13 cellular contexts compared by ENCODE assay signal in the genomic region with DNA sequence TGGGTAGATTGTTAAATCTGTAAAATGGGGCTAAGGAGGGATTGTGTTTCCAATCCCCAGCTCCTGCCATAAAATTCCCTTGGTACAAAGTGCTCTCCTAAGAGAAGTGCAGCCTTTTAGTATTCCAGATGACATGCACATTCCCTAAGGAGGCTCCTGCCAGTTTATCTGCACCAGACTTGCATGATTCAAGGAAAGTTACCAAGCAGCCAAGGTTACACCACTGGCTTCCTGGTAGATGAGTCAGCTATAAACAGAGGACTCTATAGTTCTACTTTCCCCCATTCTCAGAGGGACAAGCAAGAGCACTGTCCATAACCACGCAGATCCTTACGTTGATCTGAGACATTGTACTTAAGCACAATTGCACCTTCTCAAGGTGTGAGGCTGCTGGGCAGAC. TPM values are rescaled to one million over a fixed set of nuclear protein-coding genes. Genes with fewer than 3 reads are reported as not detected.
DNase-seq lines count a peak whose midpoint lies in the region; ATAC-seq and TF ChIP-seq lines count a peak whose summit lies in the region.
"Had no signal": no experiment of that assay in that cellular context is flagged by ENCODE, and none has a peak within 500 bp of the region (broad histone marks: within the 10 kb centered on the region; RNA-seq: fewer than 3 reads in every experiment).

No MANE protein-coding gene starts in this region.

- H3K9me3 Mint-ChIP-seq in glutamatergic neuron (ENCODE audit: unreplicated experiment): peaks cover 14% of the 10 kb centered on the region
- no peaks in the 10 kb centered on the region for H3K9me3 Mint-ChIP-seq in activated CD8-positive, alpha-beta T cell treated with anti-CD3 and anti-CD28 coated beads, Interleukin-2, amount 10 ng/mL, durations not matched to agents 7 days and 5 days (ENCODE audit: insufficient read depth)
- H3K9me3 Mint-ChIP-seq in activated T-helper 17 cell treated with anti-CD3 and anti-CD28 coated beads, Interleukin-2, amount 50 U/mL, for 72 hours: no peaks in the 10 kb centered on the region
- H3K9me3 Mint-ChIP-seq: nephron had no signal

- H3K36me3 ChIP-seq in mesodermal cell (ENCODE audit: control insufficient read depth, insufficient read depth, low read length) (no peaks in the 10 kb centered on the region), stomach (no peaks in the 10 kb centered on the region)
- H3K36me3 ChIP-seq: thyroid gland had no signal

- H3K27ac ChIP-seq in mesodermal cell (ENCODE audit: low read depth, low read length, severe bottlenecking): peak overlapping the region; percentile 30
- H3K27ac ChIP-seq in stomach: no peak overlapping the region
- H3K27ac ChIP-seq: body of pancreas, thyroid gland had no signal

- no peak for ATAC-seq in activated CD8-positive, alpha-beta T cell treated with anti-CD3 and anti-CD28 coated beads, Interleukin-2, amount 10 ng/mL, durations not matched to agents 7 days and 5 days
- no peak for ATAC-seq in activated T-helper 17 cell treated with anti-CD3 and anti-CD28 coated beads, Interleukin-2, amount 50 U/mL, for 72 hours (replicated peaks)
- ATAC-seq: body of pancreas had no signal

- H3K4me1 Mint-ChIP-seq in glutamatergic neuron (ENCODE audit: low read depth, unreplicated experiment): peaks cover 15% of the 10 kb centered on the region
- peaks cover 2% of the 10 kb centered on the region for H3K4me1 Mint-ChIP-seq in activated CD8-positive, alpha-beta T cell treated with anti-CD3 and anti-CD28 coated beads, Interleukin-2, amount 10 ng/mL, durations not matched to agents 7 days and 5 days (ENCODE audit: low read depth)
- H3K4me1 Mint-ChIP-seq in activated T-helper 17 cell treated with anti-CD3 and anti-CD28 coated beads, Interleukin-2, amount 50 U/mL, for 72 hours: no peaks in the 10 kb centered on the region
- H3K4me1 Mint-ChIP-seq: nephron had no signal

- WGBS in mesodermal cell (ENCODE audit: insufficient coverage in 2 of 2), 2 experiments: 83 to 90% methylated on average over 2 of the region's 2 CpGs
- 74 to 79% (median 76%) methylated on average over 2 of the region's 2 CpGs for WGBS in stomach, 5 donors

- peaks cover 33% of the 10 kb centered on the region for H3K4me1 ChIP-seq in mesodermal cell (ENCODE audit: control insufficient read depth, insufficient read depth, low read length, poor library complexity, severe bottlenecking)
- H3K4me1 ChIP-seq in stomach: peaks cover 10 to 19% (median 14%) of the 10 kb centered on the region in 4 donors

- intact Hi-C loops in stomach (cut with DNase I; ENCODE audit: low total_unique reads): no loop called here

- H3K27me3 Mint-ChIP-seq in glutamatergic neuron (ENCODE audit: unreplicated experiment): peaks cover 10% of the 10 kb centered on the region
- peaks cover 7% of the 10 kb centered on the region for H3K27me3 Mint-ChIP-seq in activated CD8-positive, alpha-beta T cell treated with anti-CD3 and anti-CD28 coated beads, Interleukin-2, amount 10 ng/mL, durations not matched to agents 7 days and 5 days (ENCODE audit: low read depth)
- H3K27me3 Mint-ChIP-seq in activated T-helper 17 cell treated with anti-CD3 and anti-CD28 coated beads, Interleukin-2, amount 50 U/mL, for 72 hours: peaks cover 17% of the 10 kb centered on the region

- no peak for TF ChIP-seq POLR2A in stomach (IDR thresholded peaks at IDR 0.05)

- DNase-seq in Caki2 (ENCODE audit: low read depth) (peak; percentile 61), OCI-M1 (lab: John Stamatoyannopoulos, UW) (peak; percentile 39), dedifferentiated amniotic fluid mesenchymal stem cell (ENCODE audit: extremely low spot score) (peak; percentile 52), glutamatergic neuron (no peak), stomach (no peak)
- DNase-seq in activated CD8-positive, alpha-beta T cell treated with anti-CD3 and anti-CD28 coated beads, Interleukin-2, amount 10 ng/mL, durations not matched to agents 7 days and 5 days: no peak
- DNase-seq: NCI-H1417; stimulated activated CD4-positive, alpha-beta T cell treated with anti-CD3 and anti-CD28 coated beads, Interleukin-2, amount 100 ng/mL, for 48 hours; thyroid gland had no signal

- CTCF ChIA-PET in activated CD8-positive, alpha-beta T cell treated with anti-CD3 and anti-CD28 coated beads, Interleukin-2, amount 10 ng/mL, durations not matched to agents 7 days and 5 days (lab: Charles Lee): no interaction called here

- H3K4me3 Mint-ChIP-seq in glutamatergic neuron (ENCODE audit: unreplicated experiment): no peak overlapping the region
- no peak overlapping the region for H3K4me3 Mint-ChIP-seq in activated CD8-positive, alpha-beta T cell treated with anti-CD3 and anti-CD28 coated beads, Interleukin-2, amount 10 ng/mL, durations not matched to agents 7 days and 5 days
- no peak overlapping the region for H3K4me3 Mint-ChIP-seq in activated T-helper 17 cell treated with anti-CD3 and anti-CD28 coated beads, Interleukin-2, amount 50 U/mL, for 72 hours
- H3K4me3 Mint-ChIP-seq: nephron had no signal

- H3K36me3 Mint-ChIP-seq in glutamatergic neuron (ENCODE audit: unreplicated experiment): no peaks in the 10 kb centered on the region
- no peaks in the 10 kb centered on the region for H3K36me3 Mint-ChIP-seq in activated CD8-positive, alpha-beta T cell treated with anti-CD3 and anti-CD28 coated beads, Interleukin-2, amount 10 ng/mL, durations not matched to agents 7 days and 5 days (ENCODE audit: low read depth)
- no peaks in the 10 kb centered on the region for H3K36me3 Mint-ChIP-seq in activated T-helper 17 cell treated with anti-CD3 and anti-CD28 coated beads, Interleukin-2, amount 50 U/mL, for 72 hours (ENCODE audit: low read depth)

- no peak overlapping the region for H3K27ac Mint-ChIP-seq in glutamatergic neuron (ENCODE audit: unreplicated experiment)
- H3K27ac Mint-ChIP-seq in activated CD8-positive, alpha-beta T cell treated with anti-CD3 and anti-CD28 coated beads, Interleukin-2, amount 10 ng/mL, durations not matched to agents 7 days and 5 days: no peak overlapping the region
- no peak overlapping the region for H3K27ac Mint-ChIP-seq in activated T-helper 17 cell treated with anti-CD3 and anti-CD28 coated beads, Interleukin-2, amount 50 U/mL, for 72 hours
- H3K27ac Mint-ChIP-seq: nephron had no signal

- TF ChIP-seq CTCF in glutamatergic neuron (IDR thresholded peaks at IDR 0.05; ENCODE audit: partially characterized antibody, unreplicated experiment): no peak
- TF ChIP-seq CTCF in stomach (IDR thresholded peaks at IDR 0.05): no peak

- H3K9me3 ChIP-seq in mesodermal cell (ENCODE audit: control insufficient read depth, low read length) (no peaks in the 10 kb centered on the region), stomach (no peaks in the 10 kb centered on the region)
- H3K9me3 ChIP-seq: body of pancreas, thyroid gland had no signal

- H3K27me3 ChIP-seq in stomach: peaks cover 0 to 63% (median 23%) of the 10 kb centered on the region in 3 donors

- no peak for TF ChIP-seq EP300 in stomach (IDR thresholded peaks at IDR 0.05)

- H3K4me3 ChIP-seq in mesodermal cell (ENCODE audit: extremely low read depth, insufficient read depth, low read length, poor library complexity, severe bottlenecking) (no peak overlapping the region), stomach (no peak overlapping the region)
- H3K4me3 ChIP-seq: body of pancreas, thyroid gland had no signal

- POLR2A ChIA-PET in activated CD8-positive, alpha-beta T cell treated with anti-CD3 and anti-CD28 coated beads, Interleukin-2, amount 10 ng/mL, durations not matched to agents 7 days and 5 days (lab: Charles Lee): no interaction called here

- in situ Hi-C loops in Caki2 (cut with HindIII; ENCODE audit: low pct_unique_long_range_greater_than_20kb, low sequenced_read_pairs): no loop called here

RNA-seq across cellular contexts. Expression of a gene that starts 1.9 kb away (rescaled TPM):
- total RNA-seq in Caki2 (2014; rRNA removed; shearing (Covaris generic); ENCODE audit: low replicate concordance): 8.0 and 10.9 TPM in 2 replicates
- 7.9 TPM for polyA plus RNA-seq in mesodermal cell (2013, experiment 1 of 2)
- 8.7 TPM for polyA plus RNA-seq in mesodermal cell (2013, experiment 2 of 2)
- 0.39 TPM for total RNA-seq in glutamatergic neuron (ENCODE audit: unreplicated experiment)
- not detected for total RNA-seq in activated CD8-positive, alpha-beta T cell treated with anti-CD3 and anti-CD28 coated beads, Interleukin-2, amount 10 ng/mL, durations not matched to agents 7 days and 5 days
- 1 to 10 TPM in 3 of 5 donors, not detected in 2; 1.4 to 2.6 (median 2.0) TPM for total RNA-seq in stomach
- polyA plus RNA-seq in stomach: under 1 TPM; 0.46 to 0.87 (median 0.75) TPM
- total RNA-seq in activated T-helper 17 cell treated with anti-CD3 and anti-CD28 coated beads, Interleukin-2, amount 50 U/mL, for 72 hours: not detected

Comparison
In these comparisons a context has a peak if more than half of its experiments do, and no peak if none do; other contexts are left out.
1. DNase-seq: peak in Caki2 (single experiment), OCI-M1 (single experiment) and dedifferentiated amniotic fluid mesenchymal stem cell (single experiment); none in glutamatergic neuron (single experiment), activated CD8-positive, alpha-beta T cell treated with anti-CD3 and anti-CD28 coated beads, Interleukin-2, amount 10 ng/mL, durations not matched to agents 7 days and 5 days (single experiment) and stomach (single experiment).